ENCODE assay signal across 22 cellular contexts in the genomic region with DNA sequence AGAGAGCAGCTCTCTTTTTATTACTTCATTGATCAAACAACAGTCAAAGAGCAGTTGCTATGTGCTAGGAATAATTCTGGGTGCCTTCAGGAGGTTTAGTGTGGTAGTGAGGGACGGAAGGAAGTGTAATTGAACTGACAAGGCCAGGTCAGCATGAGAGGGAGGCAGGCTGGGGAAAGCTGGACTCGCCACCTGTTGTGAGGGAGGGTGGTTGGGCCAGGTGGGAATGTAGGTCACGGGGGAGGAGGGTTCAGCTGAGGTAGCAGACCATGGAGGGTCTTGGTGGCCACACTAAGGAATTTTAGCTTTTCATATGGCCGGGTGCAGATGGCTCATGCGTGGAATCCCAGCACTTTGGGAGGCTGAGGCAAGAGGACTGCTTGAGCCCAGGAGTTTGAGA. TPM values are rescaled to one million over a fixed set of nuclear protein-coding genes. Genes with fewer than 3 reads are reported as not detected.
DNase-seq lines count a peak whose midpoint lies in the region; ATAC-seq and TF ChIP-seq lines count a peak whose summit lies in the region.
"Had no signal": no experiment of that assay in that cellular context is flagged by ENCODE, and none has a peak within 500 bp of the region (broad histone marks: within the 10 kb centered on the region; RNA-seq: fewer than 3 reads in every experiment).

No MANE protein-coding gene starts in this region.

- H3K36me3 ChIP-seq in GM23338 (ENCODE audit: insufficient read depth) (no peaks in the 10 kb centered on the region), esophagus muscularis mucosa (peaks cover 12 to 46% (median 29%) of the 10 kb centered on the region in 4 donors), psoas muscle (ENCODE audit: insufficient read depth in 1 of 2, low read depth in 1 of 2) (peaks cover 0 to 40% of the 10 kb centered on the region in 2 donors)
- H3K36me3 ChIP-seq: ovary had no signal

- DNase-seq in GM23338 (ENCODE audit: low spot score) (peak; percentile 29), esophagus muscularis mucosa (ENCODE audit: extremely low spot score) (peak; percentile 55), psoas muscle (no peak), NCI-H1694 (lab: John Stamatoyannopoulos, UW) (no peak), SHP77 (lab: John Stamatoyannopoulos, UW) (no peak)
- DNase-seq: activated CD4-positive, alpha-beta T cell treated with anti-CD3 and anti-CD28 coated beads for 48 hours; activated naive CD8-positive, alpha-beta T cell treated with anti-CD3 and anti-CD28 coated beads, Interleukin-2, amount 50 U/mL, for 24 hours; central memory CD4-positive, alpha-beta T cell; effector memory CD4-positive, alpha-beta T cell; GF-D8; KBM-7; kidney glomerular epithelial cell; midbrain; NCI-H2081 treated with DMSO at 0.1 percent for 48 hours; NCI-H82; ovary; stimulated activated CD4-positive, alpha-beta T cell treated with anti-CD3 and anti-CD28 coated beads, Interleukin-4, amount 100 ng/mL, for 1 hour; T1000 had no signal

- H3K4me2 ChIP-seq in GM23338: no peak overlapping the region

- H4K20me1 ChIP-seq in GM23338 (replicated peaks; ENCODE audit: insufficient read depth): peaks cover 10% of the 10 kb centered on the region

- no peaks in the 10 kb centered on the region for H3K9me3 ChIP-seq in esophagus muscularis mucosa
- no peaks in the 10 kb centered on the region for H3K9me3 ChIP-seq in psoas muscle
- H3K9me3 ChIP-seq: ovary had no signal

- no peaks in the 10 kb centered on the region for H3K9me2 ChIP-seq in GM23338 (ENCODE audit: insufficient read depth)

- no peak for ATAC-seq in GM23338
- ATAC-seq in psoas muscle: peak in 1 of 4 donors; percentile 25
- ATAC-seq in HG03196 (IDR thresholded peaks at IDR 0.05; ENCODE audit: unreplicated experiment): no peak
- ATAC-seq: activated naive CD8-positive, alpha-beta T cell treated with anti-CD3 and anti-CD28 coated beads, Interleukin-2, amount 50 U/mL, for 24 hours had no signal

- TF ChIP-seq CTCF in GM23338 (conservative IDR thresholded peaks at IDR 0.05; ENCODE audit: low read depth in 2 of 2) (no peak), VCaP (conservative IDR thresholded peaks at IDR 0.05) (no peak), esophagus muscularis mucosa (IDR thresholded peaks at IDR 0.05) (no peak), psoas muscle (IDR thresholded peaks at IDR 0.05) (no peak)

- no peak for TF ChIP-seq POLR2A in esophagus muscularis mucosa (IDR thresholded peaks at IDR 0.05; ENCODE audit: low read depth)

- intact Hi-C loops in esophagus muscularis mucosa (cut with DNase I) (no loop called here), psoas muscle (cut with DNase I) (loop anchor here in 1 of 2 donors (5.0 kb wide), 1 partner anchor 55 kb away; the partner anchor contains the start of gene PARL)

- H3F3A ChIP-seq in GM23338 (replicated peaks; ENCODE audit: low read depth): peaks cover 15% of the 10 kb centered on the region

- peaks cover 22% of the 10 kb centered on the region for H3K27me3 Mint-ChIP-seq in GM23338 (ENCODE audit: insufficient read depth, low read depth, poor library complexity)
- H3K27me3 Mint-ChIP-seq: activated naive CD8-positive, alpha-beta T cell treated with anti-CD3 and anti-CD28 coated beads, Interleukin-2, amount 50 U/mL, for 24 hours had no signal

- H3K4me1 ChIP-seq in GM23338 (ENCODE audit: insufficient read depth) (peaks cover 6% of the 10 kb centered on the region), esophagus muscularis mucosa (peaks cover 14 to 23% (median 20%) of the 10 kb centered on the region in 4 donors), psoas muscle (peaks cover 24% of the 10 kb centered on the region)

- H3K9me3 Mint-ChIP-seq in GM23338: no peaks in the 10 kb centered on the region
- H3K9me3 Mint-ChIP-seq: activated naive CD8-positive, alpha-beta T cell treated with anti-CD3 and anti-CD28 coated beads, Interleukin-2, amount 50 U/mL, for 24 hours had no signal

- no peak overlapping the region for H2AFZ ChIP-seq in GM23338

- H3K27me3 ChIP-seq in GM23338 (ENCODE audit: insufficient read depth) (peaks cover 13% of the 10 kb centered on the region), esophagus muscularis mucosa (no peaks in the 10 kb centered on the region), psoas muscle (ENCODE audit: insufficient read depth in 3 of 3, low read length in 2 of 3) (no peaks in the 10 kb centered on the region)
- H3K27me3 ChIP-seq: ovary had no signal

- peak overlapping the region; percentile 38; the same call in 1 of the 2 replicates for H3K27ac Mint-ChIP-seq in GM23338
- H3K27ac Mint-ChIP-seq: activated naive CD8-positive, alpha-beta T cell treated with anti-CD3 and anti-CD28 coated beads, Interleukin-2, amount 50 U/mL, for 24 hours had no signal

- H3K4me3 Mint-ChIP-seq in GM23338: no peak overlapping the region

- no peaks in the 10 kb centered on the region for H3K79me2 ChIP-seq in GM23338 (replicated peaks; ENCODE audit: insufficient read depth)

- peaks cover 30% of the 10 kb centered on the region for H3K4me1 Mint-ChIP-seq in GM23338

- H3K4me3 ChIP-seq in GM23338: no peak overlapping the region
- no peak overlapping the region for H3K4me3 ChIP-seq in esophagus muscularis mucosa
- H3K4me3 ChIP-seq in psoas muscle: no peak overlapping the region
- H3K4me3 ChIP-seq: ovary, SK-N-MC had no signal

- TF ChIP-seq EP300 in esophagus muscularis mucosa (IDR thresholded peaks at IDR 0.05): no peak

- H3K27ac ChIP-seq in GM23338 (ENCODE audit: low read depth) (peak overlapping the region; percentile 72; the same call in 1 of the 2 replicates), VCaP (peak overlapping the region; percentile 66), esophagus muscularis mucosa (replicated peaks in 1 of 4) (no peak overlapping the region), psoas muscle (peak overlapping the region; percentile 85)
- H3K27ac ChIP-seq: HL-60, ovary, SK-N-MC had no signal

- peaks cover 19% of the 10 kb centered on the region for H3K36me3 Mint-ChIP-seq in GM23338 (ENCODE audit: low read depth)

- WGBS in esophagus muscularis mucosa: 98% methylated on average over 5 of the region's 5 CpGs
- WGBS in psoas muscle, 3 donors: 58 to 80% (median 61%) methylated on average over 5 of the region's 5 CpGs

TF ChIP-seq in GM23338, 12 proteins besides CTCF, POLR2A, EP300 and RAD21 (continues in another document):
- TF ChIP-seq, protein P1, sequence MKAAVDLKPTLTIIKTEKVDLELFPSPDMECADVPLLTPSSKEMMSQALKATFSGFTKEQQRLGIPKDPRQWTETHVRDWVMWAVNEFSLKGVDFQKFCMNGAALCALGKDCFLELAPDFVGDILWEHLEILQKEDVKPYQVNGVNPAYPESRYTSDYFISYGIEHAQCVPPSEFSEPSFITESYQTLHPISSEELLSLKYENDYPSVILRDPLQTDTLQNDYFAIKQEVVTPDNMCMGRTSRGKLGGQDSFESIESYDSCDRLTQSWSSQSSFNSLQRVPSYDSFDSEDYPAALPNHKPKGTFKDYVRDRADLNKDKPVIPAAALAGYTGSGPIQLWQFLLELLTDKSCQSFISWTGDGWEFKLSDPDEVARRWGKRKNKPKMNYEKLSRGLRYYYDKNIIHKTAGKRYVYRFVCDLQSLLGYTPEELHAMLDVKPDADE (IDR thresholded peaks at IDR 0.05): no peak
- TF ChIP-seq NANOG (IDR thresholded peaks at IDR 0.05; ENCODE audit: borderline replicate concordance) (no peak), STAT1 (IDR thresholded peaks at IDR 0.05; ENCODE audit: unreplicated experiment) (no peak), POLR2AphosphoS5 (IDR thresholded peaks at IDR 0.05; ENCODE audit: low read depth) (no peak), EZH2phosphoT487 (IDR thresholded peaks at IDR 0.05; ENCODE audit: unreplicated experiment) (no peak)

RNA-seq across cellular contexts. Expression of gene MAP6D1, which starts 1.5 kb away (rescaled TPM):
- 8.2 and 10.6 TPM in 2 replicates for total RNA-seq in GM23338 (2014; rRNA removed; shearing (Covaris generic))
- polyA plus RNA-seq in GM23338 (2016; fragmentation: Nextera tagmentation; extraction: Ambion mirVana) (1.1 and 2.6 TPM in 2 replicates), psoas muscle (1 to 10 TPM; 2.7 to 5.3 (median 4.5) TPM)
- total RNA-seq in esophagus muscularis mucosa (1 to 10 TPM in 3 of 4 donors, under 1 TPM in 1; 0.42 to 2.9 (median 2.4) TPM), psoas muscle (10 to 100 TPM in 1 of 4 donors, 1 to 10 TPM in 3; 4.6 to 12.3 (median 6.2) TPM)

RNA-seq across cellular contexts. Expression of gene PARL, which starts 57.8 kb away (rescaled TPM):
- total RNA-seq in GM23338 (2014; rRNA removed; shearing (Covaris generic)): 65.7 and 67.5 TPM in 2 replicates
- polyA plus RNA-seq in GM23338 (2016; fragmentation: Nextera tagmentation; extraction: Ambion mirVana): 78.7 and 82.7 TPM in 2 replicates
- total RNA-seq in esophagus muscularis mucosa: 10 to 100 TPM; 40.2 to 57.1 (median 51.2) TPM
- total RNA-seq in psoas muscle: 10 to 100 TPM; 30.3 to 64.4 (median 50.7) TPM
- 10 to 100 TPM; 48.4 to 77.1 (median 61.4) TPM for polyA plus RNA-seq in psoas muscle

Comparison
In these comparisons a context has a peak if more than half of its experiments do, and no peak if none do; other contexts are left out.
1. DNase-seq: peak in GM23338 (single experiment) and esophagus muscularis mucosa (single experiment); none in psoas muscle (0 of 2), NCI-H1694 (single experiment) and SHP77 (0 of 2).
2. H3K27ac ChIP-seq: peak in GM23338 (single experiment), VCaP (single experiment) and psoas muscle (single experiment); none in esophagus muscularis mucosa (0 of 4).